ENCODE assay signal across 14 cellular contexts in the genomic region with DNA sequence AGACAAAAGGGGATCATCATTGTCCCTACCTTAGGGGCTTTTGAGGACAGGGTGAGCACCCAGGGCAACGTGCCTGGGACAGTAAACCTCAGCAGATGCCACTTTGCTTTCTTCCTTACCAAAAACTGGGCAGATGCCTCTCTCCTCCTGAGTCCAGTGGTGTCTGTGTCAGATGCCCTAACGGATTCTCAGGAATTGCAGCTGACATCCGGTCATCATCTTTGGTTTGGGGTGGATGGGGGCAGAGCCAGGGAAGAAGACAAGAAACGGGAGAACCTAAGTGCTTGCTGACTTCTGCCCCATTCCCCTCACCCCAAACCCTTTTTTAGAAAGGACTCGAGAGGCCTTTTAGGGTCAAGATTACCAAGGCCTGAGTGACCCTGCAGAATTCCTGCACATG.
DNase-seq lines count a peak whose midpoint lies in the region; ATAC-seq and TF ChIP-seq lines count a peak whose summit lies in the region.
"Had no signal": no experiment of that assay in that cellular context is flagged by ENCODE, and none has a peak within 500 bp of the region (broad histone marks: within the 10 kb centered on the region; RNA-seq: fewer than 3 reads in every experiment).

No MANE protein-coding gene starts in this region.

- no peak for ATAC-seq in activated CD4-positive, alpha-beta T cell treated with anti-CD3 and anti-CD28 coated beads for 36 hours
- no peak for ATAC-seq in RWPE2 (ENCODE audit: low read depth)
- ATAC-seq in gastrocnemius medialis = peak in 1 of 2 donors; percentile 16
- ATAC-seq in GM21723 (IDR thresholded peaks at IDR 0.05; ENCODE audit: unreplicated experiment) = no peak

- peak overlapping the region; percentile 95 for H3K27ac Mint-ChIP-seq in activated CD4-positive, alpha-beta T cell treated with anti-CD3 and anti-CD28 coated beads for 36 hours

- peaks cover 15% of the 10 kb centered on the region for H3K36me3 Mint-ChIP-seq in activated CD4-positive, alpha-beta T cell treated with anti-CD3 and anti-CD28 coated beads for 36 hours (ENCODE audit: low read depth)

- no peaks in the 10 kb centered on the region for H3K9me3 ChIP-seq in RWPE2 (ENCODE audit: severe bottlenecking)
- H3K9me3 ChIP-seq in gastrocnemius medialis = no peaks in the 10 kb centered on the region
- H3K9me3 ChIP-seq: heart left ventricle, neutrophil, suprapubic skin had no signal

- DNase-seq in activated CD4-positive, alpha-beta T cell treated with anti-CD3 and anti-CD28 coated beads for 36 hours = no peak
- no peak for DNase-seq in activated CD4-positive, alpha-beta T cell treated with anti-CD3 and anti-CD28 coated beads for 1 hour
- no peak for DNase-seq in RWPE2 (ENCODE audit: low spot score)
- DNase-seq in gastrocnemius medialis = no peak
- no peak for DNase-seq in activated effector memory CD4-positive, alpha-beta T cell treated with Interleukin-2 at 50 U/mL for 16 hours
- DNase-seq in midbrain (lab: John Stamatoyannopoulos, UW) = no peak
- DNase-seq: NCI-H1105, small intestine had no signal

- H3K4me3 ChIP-seq in RWPE2 (ENCODE audit: severe bottlenecking) = no peak overlapping the region
- H3K4me3 ChIP-seq in gastrocnemius medialis = no peak overlapping the region
- H3K4me3 ChIP-seq: heart left ventricle, suprapubic skin had no signal

- H3K4me3 Mint-ChIP-seq in activated CD4-positive, alpha-beta T cell treated with anti-CD3 and anti-CD28 coated beads for 36 hours = no peak overlapping the region

- CTCF ChIA-PET in activated CD4-positive, alpha-beta T cell treated with anti-CD3 and anti-CD28 coated beads for 36 hours (lab: Charles Lee) = interaction anchor here (0.7 to 2.1 kb wide), 2 partner anchors 201 to 309 kb away, joined by 3 to 5 read pairs; no protein-coding TSS in a partner anchor

- in situ Hi-C loops in gastrocnemius medialis (cut with MboI; ENCODE audit: low sequenced_read_pairs in 4 of 4) = no loop called here

- H3K27me3 ChIP-seq in RWPE2 (ENCODE audit: insufficient read depth, poor library complexity, severe bottlenecking) (no peaks in the 10 kb centered on the region), gastrocnemius medialis (no peaks in the 10 kb centered on the region)
- H3K27me3 ChIP-seq: heart left ventricle, suprapubic skin had no signal

- H3K27me3 Mint-ChIP-seq in activated CD4-positive, alpha-beta T cell treated with anti-CD3 and anti-CD28 coated beads for 36 hours = no peaks in the 10 kb centered on the region

- no peak for TF ChIP-seq POLR2A in gastrocnemius medialis (IDR thresholded peaks at IDR 0.05)

- peaks cover 85% of the 10 kb centered on the region for H3K4me1 Mint-ChIP-seq in activated CD4-positive, alpha-beta T cell treated with anti-CD3 and anti-CD28 coated beads for 36 hours

- TF ChIP-seq CTCF in RWPE2 (IDR thresholded peaks at IDR 0.05; ENCODE audit: poor library complexity, severe bottlenecking) (no peak), gastrocnemius medialis (IDR thresholded peaks at IDR 0.05 in 4 of 5, conservative IDR thresholded peaks at IDR 0.05 in 1 of 5) (no peak)

- H3K4me1 ChIP-seq in RWPE2 (ENCODE audit: insufficient read depth, poor library complexity, severe bottlenecking) (peaks cover 36% of the 10 kb centered on the region), gastrocnemius medialis (peaks cover 64 to 72% of the 10 kb centered on the region in 2 donors)

- H3K36me3 ChIP-seq in RWPE2 (ENCODE audit: low read depth) (no peaks in the 10 kb centered on the region), gastrocnemius medialis (no peaks in the 10 kb centered on the region)
- H3K36me3 ChIP-seq: heart left ventricle, neutrophil, suprapubic skin had no signal

- no peaks in the 10 kb centered on the region for H3K9me3 Mint-ChIP-seq in activated CD4-positive, alpha-beta T cell treated with anti-CD3 and anti-CD28 coated beads for 36 hours (ENCODE audit: low read depth)
- H3K9me3 Mint-ChIP-seq: activated naive CD4-positive, alpha-beta T cell treated with anti-CD3 and anti-CD28 coated beads for 36 hours had no signal

- POLR2A ChIA-PET in activated CD4-positive, alpha-beta T cell treated with anti-CD3 and anti-CD28 coated beads for 36 hours (lab: Charles Lee) = no interaction called here

- H3K27ac ChIP-seq in RWPE2 (ENCODE audit: poor library complexity, severe bottlenecking) = peak overlapping the region; percentile 75
- H3K27ac ChIP-seq in cingulate gyrus (ENCODE audit: low read depth, low read length) = peak overlapping the region; percentile 65
- peak overlapping the region; percentile 90 to 96 (median 92) for H3K27ac ChIP-seq in gastrocnemius medialis
- H3K27ac ChIP-seq: neutrophil, suprapubic skin had no signal

- intact Hi-C loops in activated CD4-positive, alpha-beta T cell treated with anti-CD3 and anti-CD28 coated beads for 36 hours (cut with DNase I, micrococcal nuclease) = loop anchor here (5.0 to 10.0 kb wide), 6 partner anchors 36 to 711 kb away; partner anchors contain the start of genes AKAP1 (in 1 of the 2) and MSI2 (in 1 of the 2)
- intact Hi-C loops in gastrocnemius medialis (cut with DNase I; ENCODE audit: low total_unique reads) = loop anchor here (2.0 to 5.0 kb wide), 6 partner anchors 21 to 201 kb away; partner anchors contain the start of gene MSI2
